Comparison of ENCODE assay signal across 29 cellular contexts in the genomic region with DNA sequence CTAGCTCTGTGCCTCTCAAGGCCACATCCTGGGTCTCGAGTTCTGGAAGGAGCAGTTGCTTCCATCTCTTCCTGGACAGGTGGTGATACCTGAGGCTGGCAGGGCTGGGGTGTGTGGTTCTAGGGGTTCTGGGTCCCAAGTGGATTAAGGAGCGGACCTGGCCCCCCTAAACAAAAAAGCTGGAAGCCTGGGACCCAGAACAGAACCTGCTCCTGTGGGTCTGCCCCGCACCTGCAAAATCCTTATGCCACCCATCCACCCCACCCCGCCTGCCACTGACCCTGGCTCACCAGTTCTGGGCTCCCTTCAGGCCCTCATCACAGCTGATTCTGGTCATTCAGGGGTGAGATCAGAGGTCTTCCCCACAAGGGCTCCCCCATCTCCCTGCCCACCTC. TPM values are rescaled to one million over a fixed set of nuclear protein-coding genes. Genes with fewer than 3 reads are reported as not detected.
DNase-seq lines count a peak whose midpoint lies in the region; ATAC-seq, FAIRE-seq and TF ChIP-seq lines count a peak whose summit lies in the region.
"Had no signal": no experiment of that assay in that cellular context is flagged by ENCODE, and none has a peak within 500 bp of the region (broad histone marks: within the 10 kb centered on the region; RNA-seq: fewer than 3 reads in every experiment).

No MANE protein-coding gene starts in this region.

- WGBS in sigmoid colon, 2 donors = 83 to 90% methylated on average over 4 of the region's 4 CpGs

- intact Hi-C loops in activated T-helper 2 cell treated with anti-CD3 and anti-CD28 coated beads, Interferon-gamma antibody, Interleukin-2, Interleukin-4, amounts not matched to agents 10 μg/mL and 5 μg/mL and 100 μg/mL, durations not matched to agents 14 hours and 24 hours and 36 hours (cut with micrococcal nuclease) = loop anchor here (5.0 kb wide), 1 partner anchor 44 kb away; the partner anchor contains the start of gene ADCY7
- intact Hi-C loops in sigmoid colon (cut with DNase I) (loop anchor here (10.0 kb wide), 1 partner anchor 66 kb away; no protein-coding TSS in a partner anchor), sciatic nerve (cut with DNase I) (no loop called here)

- no peaks in the 10 kb centered on the region for H3K9me3 Mint-ChIP-seq in activated T-helper 2 cell treated with anti-CD3 and anti-CD28 coated beads, Interferon-gamma antibody, Interleukin-2, Interleukin-4, amounts not matched to agents 10 μg/mL and 5 μg/mL and 100 μg/mL, durations not matched to agents 14 hours and 24 hours and 36 hours
- H3K9me3 Mint-ChIP-seq: CD4-positive, CD25-positive, alpha-beta regulatory T cell; GM23338; neural progenitor cell; stimulated activated naive CD8-positive, alpha-beta T cell treated with anti-CD3 and anti-CD28 coated beads, Interleukin-15, Interleukin-2, amounts not matched to agents 100 ng/mL and 50 ng/mL, for 24 hours had no signal

- peaks cover 0 to 14% (median 11%) of the 10 kb centered on the region in 4 donors for H3K4me1 ChIP-seq in sigmoid colon
- H3K4me1 ChIP-seq: neural progenitor cell had no signal

- H3K27ac Mint-ChIP-seq in activated T-helper 2 cell treated with anti-CD3 and anti-CD28 coated beads, Interferon-gamma antibody, Interleukin-2, Interleukin-4, amounts not matched to agents 10 μg/mL and 5 μg/mL and 100 μg/mL, durations not matched to agents 14 hours and 24 hours and 36 hours = peak overlapping the region; percentile 58
- H3K27ac Mint-ChIP-seq: GM23338; neural progenitor cell; progenitor cell of endocrine pancreas; stimulated activated naive CD8-positive, alpha-beta T cell treated with anti-CD3 and anti-CD28 coated beads, Interleukin-15, Interleukin-2, amounts not matched to agents 100 ng/mL and 50 ng/mL, for 24 hours had no signal

- no peak overlapping the region for H3K27ac ChIP-seq in sigmoid colon
- H3K27ac ChIP-seq: KMS-11, neural progenitor cell, VCaP had no signal

- no peak for TF ChIP-seq CTCF in sigmoid colon (IDR thresholded peaks at IDR 0.05)

- no peaks in the 10 kb centered on the region for H3K9me3 ChIP-seq in sigmoid colon

- TF ChIP-seq POLR2A in GM12892 (IDR thresholded peaks at IDR 0.05; ENCODE audit: low read depth, low read length) (0 out of 2 replicates have a peak, but pooled peaks have one; percentile 21), sigmoid colon (IDR thresholded peaks at IDR 0.05) (no peak)

- H3K36me3 ChIP-seq in sigmoid colon = peaks cover 0 to 19% (median 14%) of the 10 kb centered on the region in 4 donors
- H3K36me3 ChIP-seq: neural progenitor cell had no signal

- H3K4me3 ChIP-seq in sigmoid colon = no peak overlapping the region
- H3K4me3 ChIP-seq: GM12878, GM23338, neural progenitor cell, skin epidermis had no signal

- no peak for TF ChIP-seq EP300 in sigmoid colon (IDR thresholded peaks at IDR 0.05)

- FAIRE-seq in GM12892 (lab: Jason Lieb, UNC) = no peak
- FAIRE-seq: GM12878, GM19239 had no signal

- H3K27me3 ChIP-seq in sigmoid colon = no peaks in the 10 kb centered on the region
- H3K27me3 ChIP-seq: neural progenitor cell had no signal

- H3K4me3 Mint-ChIP-seq in activated T-helper 2 cell treated with anti-CD3 and anti-CD28 coated beads, Interferon-gamma antibody, Interleukin-2, Interleukin-4, amounts not matched to agents 10 μg/mL and 5 μg/mL and 100 μg/mL, durations not matched to agents 14 hours and 24 hours and 36 hours (ENCODE audit: low read depth) = no peak overlapping the region
- H3K4me3 Mint-ChIP-seq: CD4-positive, CD25-positive, alpha-beta regulatory T cell; GM23338; neural progenitor cell; stimulated activated naive CD8-positive, alpha-beta T cell treated with anti-CD3 and anti-CD28 coated beads, Interleukin-15, Interleukin-2, amounts not matched to agents 100 ng/mL and 50 ng/mL, for 24 hours; T-helper 17 cell had no signal

- peaks cover 59% of the 10 kb centered on the region for H3K36me3 Mint-ChIP-seq in activated T-helper 2 cell treated with anti-CD3 and anti-CD28 coated beads, Interferon-gamma antibody, Interleukin-2, Interleukin-4, amounts not matched to agents 10 μg/mL and 5 μg/mL and 100 μg/mL, durations not matched to agents 14 hours and 24 hours and 36 hours (ENCODE audit: low read depth)

- H3K27me3 Mint-ChIP-seq in activated T-helper 2 cell treated with anti-CD3 and anti-CD28 coated beads, Interferon-gamma antibody, Interleukin-2, Interleukin-4, amounts not matched to agents 10 μg/mL and 5 μg/mL and 100 μg/mL, durations not matched to agents 14 hours and 24 hours and 36 hours (ENCODE audit: low read depth) = no peaks in the 10 kb centered on the region
- H3K27me3 Mint-ChIP-seq: CD4-positive, CD25-positive, alpha-beta regulatory T cell; progenitor cell of endocrine pancreas; stimulated activated naive CD8-positive, alpha-beta T cell treated with anti-CD3 and anti-CD28 coated beads, Interleukin-15, Interleukin-2, amounts not matched to agents 100 ng/mL and 50 ng/mL, for 24 hours; T-helper 17 cell had no signal

- H3K4me1 Mint-ChIP-seq in activated T-helper 2 cell treated with anti-CD3 and anti-CD28 coated beads, Interferon-gamma antibody, Interleukin-2, Interleukin-4, amounts not matched to agents 10 μg/mL and 5 μg/mL and 100 μg/mL, durations not matched to agents 14 hours and 24 hours and 36 hours (ENCODE audit: low read depth) = peaks cover 13% of the 10 kb centered on the region
- H3K4me1 Mint-ChIP-seq: GM23338 had no signal

- DNase-seq in activated gamma-delta T cell treated with Interleukin-2 at 50 U/mL for 16 hours (peak; percentile 3), activated gamma-delta T cell (lab: John Stamatoyannopoulos, UW) (no peak), GM12892 (ENCODE audit: insufficient read length) (no peak), sigmoid colon (peak; percentile 58), sciatic nerve (ENCODE audit: low spot score) (no peak), HPDE6-E6E7 (ENCODE audit: extremely low spot score) (no peak)
- no peak for DNase-seq in activated T-helper 2 cell treated with anti-CD3 and anti-CD28 coated beads, Interferon-gamma antibody, Interleukin-2, Interleukin-4, amounts not matched to agents 10 μg/mL and 5 μg/mL and 100 μg/mL, durations not matched to agents 14 hours and 24 hours and 36 hours (ENCODE audit: low spot score)
- DNase-seq: anterior cingulate cortex; CD4-positive, CD25-positive, alpha-beta regulatory T cell; DMS153; foreskin melanocyte; left colon; midbrain; MV-4-11; NCI-H187 treated with DMSO at 0.1 percent for 48 hours; NCI-H774; SIG-M5; T-helper 17 cell; trophoblast cell had no signal

- ATAC-seq in sciatic nerve (no peak), HG03571 (IDR thresholded peaks at IDR 0.05; ENCODE audit: unreplicated experiment) (no peak)
- ATAC-seq: T-helper 17 cell had no signal

RNA-seq across cellular contexts. Expression of gene ADCY7, which starts 44.8 kb away (rescaled TPM):
- polyA plus RNA-seq in GM12892 (2012; ENCODE audit: missing spikeins) = 21.9 TPM
- 78.7 and 89.5 TPM in 2 replicates for total RNA-seq in activated T-helper 2 cell treated with anti-CD3 and anti-CD28 coated beads, Interferon-gamma antibody, Interleukin-2, Interleukin-4, amounts not matched to agents 10 μg/mL and 5 μg/mL and 100 μg/mL, durations not matched to agents 14 hours and 24 hours and 36 hours
- total RNA-seq in sigmoid colon (10 to 100 TPM in 3 of 4 donors, 1 to 10 TPM in 1; 8.9 to 16.8 (median 11.3) TPM), sciatic nerve (39.4 TPM)
- polyA plus RNA-seq in sigmoid colon = 10 to 100 TPM in 1 of 3 donors, 1 to 10 TPM in 2; 1.2 to 24.0 (median 1.8) TPM

RNA-seq across cellular contexts. Expression of gene BRD7, which starts 57.7 kb away (rescaled TPM):
- 57.2 TPM for polyA plus RNA-seq in GM12892 (2012; ENCODE audit: missing spikeins)
- total RNA-seq in activated T-helper 2 cell treated with anti-CD3 and anti-CD28 coated beads, Interferon-gamma antibody, Interleukin-2, Interleukin-4, amounts not matched to agents 10 μg/mL and 5 μg/mL and 100 μg/mL, durations not matched to agents 14 hours and 24 hours and 36 hours = 76.0 and 79.5 TPM in 2 replicates
- total RNA-seq in sigmoid colon = 10 to 100 TPM; 52.0 to 56.4 (median 53.7) TPM
- 10 to 100 TPM; 34.2 to 38.6 (median 38.6) TPM for polyA plus RNA-seq in sigmoid colon
- total RNA-seq in sciatic nerve = 73.5 TPM

Comparison
In these comparisons a context has a peak if more than half of its experiments do, and no peak if none do; other contexts are left out.
1. DNase-seq: peak in activated gamma-delta T cell treated with Interleukin-2 at 50 U/mL for 16 hours (single experiment) and sigmoid colon (single experiment); none in activated gamma-delta T cell (single experiment), GM12892 (single experiment), activated T-helper 2 cell treated with anti-CD3 and anti-CD28 coated beads, Interferon-gamma antibody, Interleukin-2, Interleukin-4, amounts not matched to agents 10 μg/mL and 5 μg/mL and 100 μg/mL, durations not matched to agents 14 hours and 24 hours and 36 hours (single experiment), sciatic nerve (single experiment) and HPDE6-E6E7 (single experiment).